ENCODE assay signal across 8 cellular contexts in the genomic region with DNA sequence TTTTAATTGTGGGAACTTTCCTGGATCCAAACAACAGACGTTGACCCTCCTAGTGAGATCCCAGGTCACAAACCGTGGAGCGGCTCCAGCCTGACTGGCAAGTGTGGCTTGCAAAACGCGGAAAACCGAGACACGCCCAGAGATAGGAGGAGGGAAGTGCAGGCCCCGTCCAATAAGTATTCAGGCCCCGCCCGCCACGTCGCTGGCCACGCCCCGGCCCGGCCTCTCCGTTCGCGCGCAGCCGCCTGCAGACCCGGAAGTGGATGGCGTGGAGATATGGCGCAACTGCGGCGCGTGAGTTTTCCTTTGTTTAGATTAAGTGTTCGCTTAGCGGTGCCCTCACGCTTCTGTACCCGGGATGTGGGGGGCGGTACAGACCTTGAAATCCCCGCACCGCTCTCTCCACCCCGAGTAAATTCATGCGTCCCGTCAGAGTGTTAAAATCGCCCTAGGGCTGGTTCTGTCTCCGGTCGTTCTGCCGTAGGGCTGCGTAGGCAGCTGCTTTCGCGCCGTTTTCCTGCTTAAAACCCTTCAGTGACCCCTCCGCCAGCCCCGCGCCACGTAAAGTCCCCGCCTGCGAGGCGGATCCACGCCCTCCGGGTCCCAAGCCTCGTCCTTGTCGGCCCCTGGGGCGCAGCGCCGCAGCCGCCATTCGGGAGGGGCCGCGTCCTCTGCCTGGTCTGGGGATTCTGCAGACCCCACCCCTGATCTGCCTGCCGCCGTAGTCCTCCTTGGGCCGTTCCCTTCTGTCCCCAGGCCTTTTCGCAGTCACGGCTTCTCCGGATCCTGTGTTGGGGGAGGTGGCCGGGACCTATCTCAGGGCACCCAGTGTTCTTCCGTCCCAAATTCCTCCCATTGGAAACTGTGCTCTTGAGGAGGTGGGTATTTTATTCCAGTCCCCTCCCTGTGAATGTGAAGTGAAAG. TPM values are rescaled to one million over a fixed set of nuclear protein-coding genes. Genes with fewer than 3 reads are reported as not detected.
DNase-seq lines count a peak whose midpoint lies in the region; ATAC-seq, FAIRE-seq and TF ChIP-seq lines count a peak whose summit lies in the region.

Gene ZNF766 (plus strand): TSS at position 250 of the 924 bp plus-strand sequence. CDS start 27 bp downstream, at position 277.

- CTCF ChIA-PET in endothelial cell of umbilical vein (lab: Charles Lee): no interaction called here

- H3K9me3 ChIP-seq in OCI-LY3 (ENCODE audit: insufficient read depth, low read length) (peaks cover 16% of the 10 kb centered on the region; the same call in 1 of the 2 replicates), endothelial cell of umbilical vein (replicated peaks; ENCODE audit: control insufficient read depth, insufficient read depth, low read length) (no peaks in the 10 kb centered on the region)

- H4K20me1 ChIP-seq in OCI-LY3 (ENCODE audit: insufficient read depth, low read length): peaks cover 9% of the 10 kb centered on the region
- no peaks in the 10 kb centered on the region for H4K20me1 ChIP-seq in endothelial cell of umbilical vein (replicated peaks; ENCODE audit: control insufficient read depth, extremely low read depth, insufficient read depth, low read length)

- H3K4me1 ChIP-seq in OCI-LY3 (ENCODE audit: low read length): peaks cover 10% of the 10 kb centered on the region
- peaks cover 6% of the 10 kb centered on the region for H3K4me1 ChIP-seq in endothelial cell of umbilical vein (ENCODE audit: control insufficient read depth, extremely low read depth, insufficient read depth, low read length)

- H3K9me1 ChIP-seq in endothelial cell of umbilical vein (replicated peaks; ENCODE audit: control insufficient read depth, extremely low read depth, insufficient read depth, low read length): no peaks in the 10 kb centered on the region

- peak within 1 kb of the TSS; percentile 93 for H3K4me3 ChIP-seq in OCI-LY3 (ENCODE audit: low read length)
- peak within 1 kb of the TSS; percentile 89 to 96 (median 94) for H3K4me3 ChIP-seq in endothelial cell of umbilical vein (replicated peaks in 1 of 3; ENCODE audit: insufficient read depth in 1 of 3, low read depth in 1 of 3, low read length in 3 of 3)

- peak; percentile 95 for ATAC-seq in GM21515 (IDR thresholded peaks at IDR 0.05; ENCODE audit: unreplicated experiment)

- H2AFZ ChIP-seq in OCI-LY3 (ENCODE audit: low read depth, low read length): peak within 1 kb of the TSS; percentile 82
- H2AFZ ChIP-seq in endothelial cell of umbilical vein (ENCODE audit: low read depth, low read length): peak within 1 kb of the TSS; percentile 74

- in situ Hi-C loops in Caki2 (cut with HindIII; ENCODE audit: low pct_unique_long_range_greater_than_20kb, low sequenced_read_pairs): no loop called here

- peak; percentile 99 for FAIRE-seq in endothelial cell of umbilical vein (lab: Jason Lieb, UNC)

- POLR2A ChIA-PET in endothelial cell of umbilical vein (lab: Charles Lee): no interaction called here

- BruUV-seq in endothelial cell of umbilical vein (replicated peaks; lab: Mats Ljungman, UMichigan): TSS peak; percentile 82

- H3K36me3 ChIP-seq in OCI-LY3 (replicated peaks; ENCODE audit: low read depth, low read length) (peaks cover 36% of the 10 kb centered on the region), endothelial cell of umbilical vein (ENCODE audit: control insufficient read depth in 2 of 2, extremely low read depth in 1 of 2, insufficient read depth in 2 of 2, low read length in 2 of 2) (no peaks in the 10 kb centered on the region)

- TF ChIP-seq CTCF in OCI-LY3 (IDR thresholded peaks at IDR 0.05; ENCODE audit: low read depth, low read length) (no peak), endothelial cell of umbilical vein (IDR thresholded peaks at IDR 0.05; ENCODE audit: extremely low read depth in 1 of 2, insufficient read depth in 1 of 2, low read depth in 1 of 2, low read length in 2 of 2) (no peak)

- dilution Hi-C loops in endothelial cell of umbilical vein (cut with MboI; ENCODE audit: extremely low pct_ligation_motif_present, low sequenced_read_pairs): no loop called here

- H3K9ac ChIP-seq in OCI-LY3 (ENCODE audit: low read length): peak within 1 kb of the TSS; percentile 98
- peak within 1 kb of the TSS; percentile 100 for H3K9ac ChIP-seq in endothelial cell of umbilical vein (replicated peaks; ENCODE audit: extremely low read depth, insufficient read depth, low read length)

- H3K4me2 ChIP-seq in OCI-LY3 (ENCODE audit: low read length): peak within 1 kb of the TSS; percentile 91
- peak within 1 kb of the TSS; percentile 76 for H3K4me2 ChIP-seq in endothelial cell of umbilical vein (ENCODE audit: insufficient read depth, low read length)

- H3K27me3 ChIP-seq in OCI-LY3 (ENCODE audit: low read depth, low read length) (no peaks in the 10 kb centered on the region), endothelial cell of umbilical vein (ENCODE audit: control insufficient read depth in 2 of 2, insufficient read depth in 2 of 2, low read length in 2 of 2) (no peaks in the 10 kb centered on the region)

- peak; percentile 89 for TF ChIP-seq POLR2A in endothelial cell of umbilical vein (IDR thresholded peaks at IDR 0.05; ENCODE audit: low read depth, low read length)

- intact Hi-C loops in endothelial cell of umbilical vein (cut with micrococcal nuclease): loop anchor here (1.0 kb wide), 3 partner anchors 28 to 79 kb away; partner anchors contain the start of genes PPP2R1A, ZNF480 and ZNF610

- H3K27ac ChIP-seq in OCI-LY3 (ENCODE audit: low read length) (peak within 1 kb of the TSS; percentile 76), endothelial cell of umbilical vein (ENCODE audit: insufficient read depth, low read depth, low read length) (peak within 1 kb of the TSS; percentile 96)

- H3K79me2 ChIP-seq in OCI-LY3 (ENCODE audit: low read length) (peaks cover 51% of the 10 kb centered on the region), endothelial cell of umbilical vein (ENCODE audit: control insufficient read depth, insufficient read depth, low read length) (peaks cover 34% of the 10 kb centered on the region)

- peak; percentile 95 for DNase-seq in Caki2 (ENCODE audit: low read depth)
- peak; percentile 85 for DNase-seq in HuH-7 (ENCODE audit: low spot score)
- DNase-seq in activated CD8-positive, alpha-beta memory T cell treated with anti-CD3 and anti-CD28 coated beads, Interleukin-2, amount 50 U/mL, for 48 hours: peak; percentile 98
- peak; percentile 95 for DNase-seq in endothelial cell of umbilical vein (ENCODE audit: low read depth, low spot score)
- peak; percentile 95 for DNase-seq in midbrain (lab: John Stamatoyannopoulos, UW)
- DNase-seq in stimulated activated CD8-positive, alpha-beta memory T cell treated with anti-CD3 and anti-CD28 coated beads, Interleukin-2, amount 100 ng/mL, for 1 hour (ENCODE audit: low read depth in 2 of 2): peak; percentile 95 to 96

TF ChIP-seq in endothelial cell of umbilical vein, 7 proteins besides CTCF, POLR2A, EP300 and RAD21:
- no peak for TF ChIP-seq FOS (IDR thresholded peaks at IDR 0.05; ENCODE audit: borderline replicate concordance, insufficient read depth, low read length)
- peak; percentile 93 for TF ChIP-seq POLR2AphosphoS5 (IDR thresholded peaks at IDR 0.05; ENCODE audit: insufficient read depth, low read depth, low read length)
- TF ChIP-seq JUN (IDR thresholded peaks at IDR 0.05; ENCODE audit: borderline replicate concordance, insufficient read depth, insufficient read length, low read depth): no peak
- no peak for TF ChIP-seq EZH2 (IDR thresholded peaks at IDR 0.05; ENCODE audit: borderline replicate concordance, low read depth, low read length, severe bottlenecking)
- TF ChIP-seq GATA2 (IDR thresholded peaks at IDR 0.05; ENCODE audit: insufficient read depth, insufficient read length, low read depth, low read length): no peak
- no peak for TF ChIP-seq MYC (IDR thresholded peaks at IDR 0.05; ENCODE audit: low read depth, low read length)
TF ChIP-seq in endothelial cell of umbilical vein: peak in this region for 1.

RNA-seq across cellular contexts. Expression of gene ZNF766, which starts in this region (rescaled TPM):
- 11.9 and 37.7 TPM in 2 replicates for total RNA-seq in Caki2 (2014; rRNA removed; shearing (Covaris generic); ENCODE audit: low replicate concordance)
- 8.9 and 9.1 TPM in 2 replicates for total RNA-seq in endothelial cell of umbilical vein
- 1.8 and 2.9 TPM in 2 replicates for polyA plus RNA-seq in endothelial cell of umbilical vein
- 3.9 and 4.3 TPM in 2 replicates for polyA plus RNA-seq in endothelial cell of umbilical vein (2011; cell fraction: cytosol; rRNA removed)
- polyA plus RNA-seq in endothelial cell of umbilical vein (2011; cell fraction: nucleus; rRNA removed): 3.8 and 5.5 TPM in 2 replicates
- polyA plus RNA-seq in endothelial cell of umbilical vein (2012): 9.3 and 11.4 TPM in 2 replicates
- 5.4 and 8.8 TPM in 2 replicates for polyA minus RNA-seq in endothelial cell of umbilical vein
- 5.3 TPM for polyA minus RNA-seq in endothelial cell of umbilical vein (2011; cell fraction: cytosol; rRNA and poly(A)+ RNA removed)
- 4.0 and 6.5 TPM in 2 replicates for polyA minus RNA-seq in endothelial cell of umbilical vein (2011; cell fraction: nucleus; rRNA and poly(A)+ RNA removed)

Comparison
In these comparisons a context has a peak if more than half of its experiments do, and no peak if none do; other contexts are left out.
1. Peak in every context shown above with its lines: DNase-seq, ATAC-seq, H3K4me3 ChIP-seq and H3K27ac ChIP-seq.